In genomic region chr3:114827495-114827894, GRCh38 we compare ENCODE assay signal across 8 cellular contexts.
DNase-seq lines count a peak whose midpoint lies in the region; ATAC-seq, FAIRE-seq and TF ChIP-seq lines count a peak whose summit lies in the region.

No MANE protein-coding gene starts in this region.

- no peaks in the 10 kb centered on the region for H3K4me1 ChIP-seq in GM23338 (ENCODE audit: insufficient read depth)

- no peak overlapping the region for H2AFZ ChIP-seq in GM23338

- no peak for TF ChIP-seq POLR2A in GM12891 (IDR thresholded peaks at IDR 0.05; ENCODE audit: low read depth, low read length)

- H3K36me3 ChIP-seq in GM23338 (ENCODE audit: insufficient read depth) = no peaks in the 10 kb centered on the region

- H3K4me1 Mint-ChIP-seq in GM23338 (no peaks in the 10 kb centered on the region), progenitor cell of endocrine pancreas (ENCODE audit: low read depth) (peaks cover 7% of the 10 kb centered on the region)

- no peaks in the 10 kb centered on the region for H3K9me2 ChIP-seq in GM23338 (ENCODE audit: insufficient read depth)

- TF ChIP-seq CTCF in GM23338 (conservative IDR thresholded peaks at IDR 0.05; ENCODE audit: low read depth in 2 of 2) (peak; percentile 80 to 87), progenitor cell of endocrine pancreas (IDR thresholded peaks at IDR 0.05; ENCODE audit: unreplicated experiment) (peak; percentile 84)

- FAIRE-seq in GM12891 (lab: Jason Lieb, UNC) = no peak

- H3F3A ChIP-seq in GM23338 (replicated peaks; ENCODE audit: low read depth) = no peaks in the 10 kb centered on the region

- H3K27ac ChIP-seq in GM23338 (ENCODE audit: low read depth) = no peak overlapping the region

- H3K27me3 ChIP-seq in GM23338 (ENCODE audit: insufficient read depth) = no peaks in the 10 kb centered on the region

- H3K27me3 Mint-ChIP-seq in GM23338 (ENCODE audit: insufficient read depth, low read depth, poor library complexity) (no peaks in the 10 kb centered on the region), progenitor cell of endocrine pancreas (no peaks in the 10 kb centered on the region)

- ATAC-seq in GM23338 (peak; percentile 85), GM21528 (IDR thresholded peaks at IDR 0.05; ENCODE audit: low FRiP score, unreplicated experiment) (no peak)

- peak; percentile 49 for DNase-seq in GDM1 (lab: John Stamatoyannopoulos, UW)
- peak; percentile 80 for DNase-seq in GM23338 (ENCODE audit: low spot score)
- peak; percentile 78 for DNase-seq in NCI-H1092 treated with DMSO at 0.1 percent for 48 hours (lab: John Stamatoyannopoulos, UW)
- peak; percentile 71 for DNase-seq in SK-N-DZ (ENCODE audit: low spot score)
- DNase-seq in fibroblast of the conjunctiva (ENCODE audit: low read depth) = peak; percentile 43
- DNase-seq in progenitor cell of endocrine pancreas (ENCODE audit: low spot score, unreplicated experiment) = no peak
- no peak for DNase-seq in GM12891 (ENCODE audit: insufficient read length, low spot score)

- H3K27ac Mint-ChIP-seq in GM23338 (no peak overlapping the region), progenitor cell of endocrine pancreas (no peak overlapping the region)

- H3K4me2 ChIP-seq in GM23338 = no peak overlapping the region

- no peak overlapping the region for H3K4me3 ChIP-seq in GM23338

- no peaks in the 10 kb centered on the region for H4K20me1 ChIP-seq in GM23338 (replicated peaks; ENCODE audit: insufficient read depth)

- H3K9me3 Mint-ChIP-seq in GM23338 (no peaks in the 10 kb centered on the region), progenitor cell of endocrine pancreas (ENCODE audit: low read depth) (no peaks in the 10 kb centered on the region)

- H3K4me3 Mint-ChIP-seq in GM23338 (no peak overlapping the region), progenitor cell of endocrine pancreas (ENCODE audit: low read depth) (no peak overlapping the region)

- no peaks in the 10 kb centered on the region for H3K79me2 ChIP-seq in GM23338 (replicated peaks; ENCODE audit: insufficient read depth)

- H3K36me3 Mint-ChIP-seq in GM23338 (ENCODE audit: low read depth) (no peaks in the 10 kb centered on the region), progenitor cell of endocrine pancreas (ENCODE audit: insufficient read depth) (no peaks in the 10 kb centered on the region)

TF ChIP-seq in GM23338, 12 proteins besides CTCF, POLR2A, EP300 and RAD21 (continues in another document):
- TF ChIP-seq EZH2 (IDR thresholded peaks at IDR 0.05; ENCODE audit: low read depth, unreplicated experiment) (no peak), ZNF114 (CRISPR knock-in tag; IDR thresholded peaks at IDR 0.05) (no peak)

TF ChIP-seq in GM12891, 5 proteins besides CTCF, POLR2A, EP300 and RAD21:
- TF ChIP-seq TAF1 (IDR thresholded peaks at IDR 0.05; ENCODE audit: low read depth, low read length) = no peak

Comparison
In these comparisons a context has a peak if more than half of its experiments do, and no peak if none do; other contexts are left out.
1. DNase-seq: peak in GDM1 (single experiment), GM23338 (single experiment), NCI-H1092 treated with DMSO at 0.1 percent for 48 hours (single experiment), SK-N-DZ (single experiment) and fibroblast of the conjunctiva (single experiment); none in progenitor cell of endocrine pancreas (single experiment) and GM12891 (single experiment).